8 cellular contexts compared by ENCODE assay signal in genomic region chr19:19138110-19138981, GRCh38. TPM values are rescaled to one million over a fixed set of nuclear protein-coding genes. Genes with fewer than 3 reads are reported as not detected.
DNase-seq lines count a peak whose midpoint lies in the region; ATAC-seq and TF ChIP-seq lines count a peak whose summit lies in the region.

Gene TMEM161A, minus strand, starts transcription at chr19:19138478. Its CDS starts 50 bp downstream, at chr19:19138428.

- H3K27me3 ChIP-seq in osteoblast (ENCODE audit: insufficient read depth, low read length): no peaks in the 10 kb centered on the region
- no peaks in the 10 kb centered on the region for H3K27me3 ChIP-seq in thoracic aorta (replicated peaks; ENCODE audit: insufficient read depth)

- peaks cover 9% of the 10 kb centered on the region for H3K27me3 Mint-ChIP-seq in glutamatergic neuron (ENCODE audit: unreplicated experiment)

- H3K36me3 ChIP-seq in osteoblast (ENCODE audit: insufficient read depth, low read length): no peaks in the 10 kb centered on the region
- no peaks in the 10 kb centered on the region for H3K36me3 ChIP-seq in thoracic aorta

- DNase-seq in NCI-H1105 treated with DMSO at 0.1 percent for 48 hours (lab: John Stamatoyannopoulos, UW): peak; percentile 95
- DNase-seq in SKM-1 treated with dmso at 0.1 percent for 144 hours (lab: John Stamatoyannopoulos, UW; ENCODE audit: unreplicated experiment): peak; percentile 94
- DNase-seq in activated naive CD4-positive, alpha-beta T cell treated with anti-CD3 and anti-CD28 coated beads, Interleukin-2, amount 50 U/mL, for 72 hours (ENCODE audit: low spot score in 2 of 2): peak; percentile 96 to 99
- peak; percentile 96 for DNase-seq in glutamatergic neuron
- DNase-seq in osteoblast (ENCODE audit: insufficient read length, low spot score, missing footprints): peak; percentile 100
- peak; percentile 89 for DNase-seq in thoracic aorta (ENCODE audit: low spot score)

- H3K4me3 Mint-ChIP-seq in glutamatergic neuron (ENCODE audit: unreplicated experiment): peak within 1 kb of the TSS; percentile 97

- no peaks in the 10 kb centered on the region for H3K4me1 Mint-ChIP-seq in glutamatergic neuron (ENCODE audit: low read depth, unreplicated experiment)

- peaks cover 8% of the 10 kb centered on the region for H3K4me1 ChIP-seq in osteoblast (ENCODE audit: insufficient read depth, low read length)
- peaks cover 10% of the 10 kb centered on the region in 2 donors for H3K4me1 ChIP-seq in thoracic aorta (ENCODE audit: control insufficient read depth in 1 of 2, low read depth in 2 of 2)

- ATAC-seq in HG02642 (IDR thresholded peaks at IDR 0.05; ENCODE audit: poor library complexity, unreplicated experiment) (peak; percentile 99), thoracic aorta (ENCODE audit: insufficient number of reproducible peaks, low FRiP score, low read depth) (peak; percentile 99)
- peak; percentile 100 for ATAC-seq in activated naive CD4-positive, alpha-beta T cell treated with anti-CD3 and anti-CD28 coated beads, Interleukin-2, amount 50 U/mL, for 72 hours

- H3K4me3 ChIP-seq in osteoblast (ENCODE audit: insufficient read depth, low read length) (peak within 1 kb of the TSS; percentile 99), thoracic aorta (peak within 1 kb of the TSS; percentile 76)

- peak within 1 kb of the TSS; percentile 90 for H3K27ac ChIP-seq in osteoblast (ENCODE audit: low read depth, low read length)
- H3K27ac ChIP-seq in thoracic aorta: no peak within 1 kb of the TSS

- peak within 1 kb of the TSS; percentile 100 for H2AFZ ChIP-seq in osteoblast (ENCODE audit: low read length)

- H3K36me3 Mint-ChIP-seq in activated naive CD4-positive, alpha-beta T cell treated with anti-CD3 and anti-CD28 coated beads, Interleukin-2, amount 50 U/mL, for 72 hours: peaks cover 7 to 9% of the 10 kb centered on the region in 2 donors
- H3K36me3 Mint-ChIP-seq in glutamatergic neuron (ENCODE audit: unreplicated experiment): no peaks in the 10 kb centered on the region

- H3K4me2 ChIP-seq in osteoblast (ENCODE audit: insufficient read depth, low read length): peak within 1 kb of the TSS; percentile 99

- TF ChIP-seq CTCF in glutamatergic neuron (IDR thresholded peaks at IDR 0.05; ENCODE audit: partially characterized antibody, unreplicated experiment) (no peak), osteoblast (IDR thresholded peaks at IDR 0.05; ENCODE audit: extremely low read depth, low read depth, low read length) (no peak), thoracic aorta (IDR thresholded peaks at IDR 0.05) (no peak)

- H3K27ac Mint-ChIP-seq in activated naive CD4-positive, alpha-beta T cell treated with anti-CD3 and anti-CD28 coated beads, Interleukin-2, amount 50 U/mL, for 72 hours: peak within 1 kb of the TSS; percentile 99
- peak within 1 kb of the TSS; percentile 33 for H3K27ac Mint-ChIP-seq in glutamatergic neuron (ENCODE audit: unreplicated experiment)

- H4K20me1 ChIP-seq in osteoblast (ENCODE audit: insufficient read depth, low read length): no peaks in the 10 kb centered on the region

- no peaks in the 10 kb centered on the region for H3K9me3 ChIP-seq in osteoblast (ENCODE audit: low read depth, low read length)
- H3K9me3 ChIP-seq in thoracic aorta: no peaks in the 10 kb centered on the region

- peak; percentile 59 for TF ChIP-seq POLR2A in GM10847 (IDR thresholded peaks at IDR 0.05; ENCODE audit: extremely low read depth, insufficient read length)

- peaks cover 0 to 4% of the 10 kb centered on the region in 2 donors for H3K9me3 Mint-ChIP-seq in activated naive CD4-positive, alpha-beta T cell treated with anti-CD3 and anti-CD28 coated beads, Interleukin-2, amount 50 U/mL, for 72 hours
- H3K9me3 Mint-ChIP-seq in glutamatergic neuron (ENCODE audit: unreplicated experiment): peaks cover 4% of the 10 kb centered on the region

- peaks cover 13% of the 10 kb centered on the region for H3K79me2 ChIP-seq in osteoblast (ENCODE audit: insufficient read depth, low read length)

RNA-seq across cellular contexts. Expression of gene TMEM161A, which starts in this region (rescaled TPM):
- 10 to 100 TPM; 22.9 to 28.2 TPM for total RNA-seq in activated naive CD4-positive, alpha-beta T cell treated with anti-CD3 and anti-CD28 coated beads, Interleukin-2, amount 50 U/mL, for 72 hours
- total RNA-seq in glutamatergic neuron (ENCODE audit: unreplicated experiment) (16.2 TPM), osteoblast (13.8 and 15.9 TPM in 2 replicates), thoracic aorta (10 to 100 TPM; 13.8 to 14.4 TPM)
